In the genomic region with DNA sequence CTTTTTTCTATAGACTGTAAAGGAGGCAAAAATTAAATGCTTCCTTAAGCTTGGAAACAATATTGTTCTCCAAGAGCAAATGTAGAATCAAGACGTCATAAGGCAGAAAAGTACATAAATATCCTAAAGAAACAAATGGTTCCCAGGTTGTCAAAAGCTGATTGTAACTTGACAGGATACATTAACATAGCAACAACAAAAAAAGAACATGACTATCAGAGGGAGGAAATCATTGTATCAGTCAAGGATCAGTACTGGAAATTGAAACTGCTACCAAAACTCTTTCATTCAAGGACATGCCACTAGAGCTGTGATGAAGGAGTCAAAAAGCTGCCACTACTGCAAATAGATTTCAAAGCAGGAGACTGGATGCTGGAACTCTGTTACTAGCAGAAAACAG, we compare ENCODE assay signal across 13 cellular contexts.
DNase-seq lines count a peak whose midpoint lies in the region; ATAC-seq, FAIRE-seq and TF ChIP-seq lines count a peak whose summit lies in the region.
"Had no signal": no experiment of that assay in that cellular context is flagged by ENCODE, and none has a peak within 500 bp of the region (broad histone marks: within the 10 kb centered on the region; RNA-seq: fewer than 3 reads in every experiment).

No MANE protein-coding gene starts in this region.

- no CpG with 5 or more reads among the region's 1 CpG for WGBS in IMR-90 (ENCODE audit: extremely low coverage in 2 of 2, insufficient read length in 1 of 2), 2 experiments
- WGBS in GM12878 (ENCODE audit: insufficient coverage, insufficient replicate concordance, low lambda C conversion rate, missing lambda C conversion rate), result 0% methylated on average over 1 of the region's 1 CpG
- no CpG with 5 or more reads among the region's 1 CpG for WGBS in trophoblast cell (ENCODE audit: extremely low coverage, insufficient coverage, insufficient read length)
- 55 to 88% methylated on average over 1 of the region's 1 CpG for WGBS in transverse colon (ENCODE audit: low coverage in 1 of 2), 2 donors

- H3K4me3 Mint-ChIP-seq in activated naive CD8-positive, alpha-beta T cell treated with anti-CD3 and anti-CD28 coated beads for 36 hours, result no peak overlapping the region
- H3K4me3 Mint-ChIP-seq in activated naive CD8-positive, alpha-beta T cell treated with anti-CD3 and anti-CD28 coated beads, Interleukin-2, amount 50 U/mL, for 24 hours, result no peak overlapping the region
- H3K4me3 Mint-ChIP-seq: CD4-positive, alpha-beta memory T cell had no signal

- peak overlapping the region; percentile 77; the same call in 1 of the 2 replicates for H4K5ac ChIP-seq in IMR-90 (ENCODE audit: low read depth, low read length)

- CTCF ChIA-PET in IMR-90 (lab: Yijun Ruan, JAX) (interaction anchor here (1.2 kb wide), 1 partner anchor 10 kb away, joined by 3 read pairs; no protein-coding TSS in a partner anchor), GM12878 (lab: Yijun Ruan, JAX) (interaction anchor here (1.2 to 4.3 kb wide), 7 partner anchors 10 to 52 kb away, joined by 4 to 26 read pairs (median 6); no protein-coding TSS in a partner anchor)

- SMC1A ChIA-PET in GM12878 (lab: Charles Lee; ENCODE audit: uncharacterized antibody, unreplicated experiment), result interaction anchor here (0.9 to 5.4 kb wide), 11 partner anchors 10 to 398 kb away, joined by 3 to 26 read pairs (median 3); no protein-coding TSS in a partner anchor

- H3K23ac ChIP-seq in IMR-90 (ENCODE audit: low read depth, low read length) (peak overlapping the region; percentile 28; the same call in 1 of the 2 replicates), trophoblast cell (ENCODE audit: low read length) (no peak overlapping the region)

- no peak overlapping the region for H2AK9ac ChIP-seq in IMR-90 (replicated peaks; ENCODE audit: low read depth, low read length, poor library complexity)

- no peak for FAIRE-seq in GM12878 (lab: Jason Lieb, UNC)
- FAIRE-seq: H54 had no signal

- no peaks in the 10 kb centered on the region for H3K79me1 ChIP-seq in IMR-90 (ENCODE audit: low read depth in 1 of 2, low read length in 2 of 2)
- no peaks in the 10 kb centered on the region for H3K79me1 ChIP-seq in trophoblast cell (ENCODE audit: low read length)

- H3K9me3 ChIP-seq in IMR-90 (ENCODE audit: control insufficient read depth, insufficient read depth, low read length), result peaks cover 2% of the 10 kb centered on the region; the same call in 1 of the 2 replicates
- H3K9me3 ChIP-seq in GM12878 (replicated peaks; ENCODE audit: control insufficient read depth, insufficient read depth, low read length), result no peaks in the 10 kb centered on the region
- H3K9me3 ChIP-seq in trophoblast cell (ENCODE audit: insufficient read depth, low read depth, low read length), result no peaks in the 10 kb centered on the region
- H3K9me3 ChIP-seq in transverse colon, result no peaks in the 10 kb centered on the region
- H3K9me3 ChIP-seq: MG63 had no signal

- H2BK12ac ChIP-seq in trophoblast cell (ENCODE audit: low read length), result no peak overlapping the region

- H4K8ac ChIP-seq in IMR-90 (ENCODE audit: low read depth in 2 of 2, low read length in 2 of 2), result peak overlapping the region in 1 of 2 experiments; percentile 54; a peak in 3 of 4 replicates
- H4K8ac ChIP-seq in trophoblast cell (ENCODE audit: low read depth, low read length), result no peak overlapping the region

- intact Hi-C loops in IMR-90 (cut with micrococcal nuclease), result loop anchor here (2.0 kb wide), 1 partner anchor 249 kb away; no protein-coding TSS in a partner anchor
- intact Hi-C loops in GM12878 (cut with micrococcal nuclease; ENCODE audit: unreplicated experiment), result no loop called here
- intact Hi-C loops in transverse colon (cut with DNase I; ENCODE audit: low total_unique reads), result no loop called here

- BruUV-seq in IMR-90 (replicated peaks; lab: Mats Ljungman, UMichigan) (no TSS peak), GM12878 (replicated peaks; lab: Mats Ljungman, UMichigan) (no TSS peak)

- H3K27ac ChIP-seq in IMR-90 (ENCODE audit: insufficient read depth, low read length) (no peak overlapping the region), GM12878 (ENCODE audit: control insufficient read depth, insufficient read depth) (no peak overlapping the region), trophoblast cell (ENCODE audit: low read depth, low read length) (no peak overlapping the region), transverse colon (no peak overlapping the region)

- peak overlapping the region; percentile 26; the same call in 1 of the 2 replicates for H4K91ac ChIP-seq in IMR-90 (ENCODE audit: insufficient read depth, low read depth, low read length)
- H4K91ac ChIP-seq in trophoblast cell (ENCODE audit: low read depth, low read length), result no peak overlapping the region

- no peak for DNase-seq in activated naive CD8-positive, alpha-beta T cell treated with anti-CD3 and anti-CD28 coated beads for 36 hours
- DNase-seq in activated naive CD8-positive, alpha-beta T cell treated with anti-CD3 and anti-CD28 coated beads, Interleukin-2, amount 50 U/mL, for 24 hours, result no peak
- DNase-seq in IMR-90 (no peak), GM12878 (ENCODE audit: low read depth, low spot score) (no peak), DMS53 (lab: John Stamatoyannopoulos, UW) (no peak), trophoblast cell (no peak), transverse colon (no peak)
- DNase-seq: CD4-positive, alpha-beta memory T cell; MG63; NCI-H1105; NCI-H1694 treated with DMSO at 0.1 percent for 48 hours; SHP77 had no signal

- no peak overlapping the region; the same call in 1 of the 2 replicates for H3K14ac ChIP-seq in IMR-90 (replicated peaks; ENCODE audit: low read depth, low read length)
- H3K14ac ChIP-seq in trophoblast cell (ENCODE audit: low read length), result no peak overlapping the region

- no peak for TF ChIP-seq CTCF in IMR-90 (conservative IDR thresholded peaks at IDR 0.05; ENCODE audit: low read depth, low read length)
- no peak for TF ChIP-seq CTCF in GM12878 (IDR thresholded peaks at IDR 0.05 in 2 of 3, conservative IDR thresholded peaks at IDR 0.05 in 1 of 3; ENCODE audit: control insufficient read depth in 2 of 3, extremely low read depth in 1 of 3, insufficient read depth in 1 of 3, low read depth in 3 of 3, low read length in 3 of 3)
- no peak for TF ChIP-seq CTCF in transverse colon (IDR thresholded peaks at IDR 0.05)

- H3K56ac ChIP-seq in IMR-90 (ENCODE audit: extremely low read depth, insufficient read depth, low read length), result no peak overlapping the region

- H3K4me2 ChIP-seq in IMR-90 (ENCODE audit: low read depth, low read length) (no peak overlapping the region), GM12878 (ENCODE audit: control insufficient read depth, insufficient read depth) (no peak overlapping the region), trophoblast cell (ENCODE audit: low read length) (no peak overlapping the region)

- no peaks in the 10 kb centered on the region for H3K9me1 ChIP-seq in IMR-90 (ENCODE audit: insufficient read depth, low read length)

- H2BK120ac ChIP-seq in IMR-90 (ENCODE audit: low read depth, low read length), result peak overlapping the region; percentile 82
- no peak overlapping the region for H2BK120ac ChIP-seq in trophoblast cell (ENCODE audit: insufficient read depth, low read length, poor library complexity)

- peaks cover 10% of the 10 kb centered on the region for H3K4me1 ChIP-seq in IMR-90 (ENCODE audit: control insufficient read depth, insufficient read depth, low read length)
- H3K4me1 ChIP-seq in GM12878 (ENCODE audit: control insufficient read depth, insufficient read depth, low read length), result no peaks in the 10 kb centered on the region
- no peaks in the 10 kb centered on the region for H3K4me1 ChIP-seq in trophoblast cell (ENCODE audit: control insufficient read depth in 1 of 2, insufficient read depth in 2 of 2, low read length in 2 of 2)
- H3K4me1 ChIP-seq in transverse colon, result peaks cover 0 to 52% (median 7%) of the 10 kb centered on the region in 4 donors

- H2AK5ac ChIP-seq in IMR-90 (ENCODE audit: low read depth, low read length), result peak overlapping the region; percentile 39; the same call in 1 of the 2 replicates
- H2AK5ac ChIP-seq in trophoblast cell (ENCODE audit: low read length), result no peak overlapping the region

- H3K4me1 Mint-ChIP-seq in activated naive CD8-positive, alpha-beta T cell treated with anti-CD3 and anti-CD28 coated beads for 36 hours, result peaks cover 28% of the 10 kb centered on the region
- H3K4me1 Mint-ChIP-seq in activated naive CD8-positive, alpha-beta T cell treated with anti-CD3 and anti-CD28 coated beads, Interleukin-2, amount 50 U/mL, for 24 hours, result peaks cover 22% of the 10 kb centered on the region

- H2BK15ac ChIP-seq in IMR-90 (ENCODE audit: low read depth, low read length), result peak overlapping the region; percentile 63; the same call in 2 of the 3 replicates

- H3K79me2 ChIP-seq in GM12878 (ENCODE audit: control insufficient read depth, insufficient read depth, low read length), result no peaks in the 10 kb centered on the region
- H3K79me2 ChIP-seq in trophoblast cell (ENCODE audit: control insufficient read depth, insufficient read depth, low read length, poor library complexity), result no peaks in the 10 kb centered on the region

- peaks cover 5% of the 10 kb centered on the region for H3K27me3 Mint-ChIP-seq in activated naive CD8-positive, alpha-beta T cell treated with anti-CD3 and anti-CD28 coated beads for 36 hours
- peaks cover 4% of the 10 kb centered on the region for H3K27me3 Mint-ChIP-seq in activated naive CD8-positive, alpha-beta T cell treated with anti-CD3 and anti-CD28 coated beads, Interleukin-2, amount 50 U/mL, for 24 hours

- H3K4ac ChIP-seq in IMR-90 (ENCODE audit: low read depth, low read length) (peak overlapping the region; percentile 49; the same call in 1 of the 2 replicates), trophoblast cell (ENCODE audit: low read depth, low read length) (no peak overlapping the region)

- RAD21 ChIA-PET in GM12878 (lab: Charles Lee; ENCODE audit: unreplicated experiment), result interaction anchor here (1.2 to 1.4 kb wide), 3 partner anchors 28 to 250 kb away, joined by 4 to 6 read pairs (median 4); no protein-coding TSS in a partner anchor

- peak overlapping the region; percentile 3 for H3K27ac Mint-ChIP-seq in activated naive CD8-positive, alpha-beta T cell treated with anti-CD3 and anti-CD28 coated beads for 36 hours
- H3K27ac Mint-ChIP-seq in activated naive CD8-positive, alpha-beta T cell treated with anti-CD3 and anti-CD28 coated beads, Interleukin-2, amount 50 U/mL, for 24 hours, result no peak overlapping the region

- H4K12ac ChIP-seq in trophoblast cell (ENCODE audit: low read depth, low read length), result no peak overlapping the region

- H3K27me3 ChIP-seq in IMR-90 (ENCODE audit: control insufficient read depth, insufficient read depth, low read length) (peaks cover 20% of the 10 kb centered on the region), GM12878 (replicated peaks in 1 of 2; ENCODE audit: control insufficient read depth in 2 of 2, insufficient read depth in 2 of 2, low read length in 1 of 2) (no peaks in the 10 kb centered on the region), trophoblast cell (ENCODE audit: insufficient read depth, low read length) (no peaks in the 10 kb centered on the region), transverse colon (no peaks in the 10 kb centered on the region)
- H3K27me3 ChIP-seq: MG63 had no signal

- in situ Hi-C loops in IMR-90 (cut with MboI; ENCODE audit: low sequenced_read_pairs), result loop anchor here (25.0 kb wide), 1 partner anchor 914 kb away; no protein-coding TSS in a partner anchor
- in situ Hi-C loops in GM12878 (cut with MboI), result no loop called here
- in situ Hi-C loops in transverse colon (cut with MboI; ENCODE audit: low pct_ligation_motif_present in 1 of 4, low pct_unique_long_range_greater_than_20kb in 1 of 4, low sequenced_read_pairs in 3 of 4), result no loop called here

- H2BK5ac ChIP-seq in IMR-90 (ENCODE audit: low read depth, low read length, poor library complexity, severe bottlenecking) (no peak overlapping the region), trophoblast cell (ENCODE audit: low read depth, low read length, poor library complexity) (no peak overlapping the region)

- no peak overlapping the region for H3K4me3 ChIP-seq in IMR-90 (ENCODE audit: insufficient read depth, low read depth, low read length)
- H3K4me3 ChIP-seq in GM12878, result no peak overlapping the region
- no peak overlapping the region for H3K4me3 ChIP-seq in trophoblast cell (ENCODE audit: low read depth, low read length)
- H3K4me3 ChIP-seq in transverse colon, result no peak overlapping the region
- H3K4me3 ChIP-seq: MG63 had no signal

- H3K36me3 ChIP-seq in IMR-90 (ENCODE audit: control insufficient read depth, insufficient read depth, low read length), result no peaks in the 10 kb centered on the region
- no peaks in the 10 kb centered on the region for H3K36me3 ChIP-seq in GM12878 (ENCODE audit: control insufficient read depth in 2 of 2, insufficient read depth in 2 of 2, low read length in 1 of 2)
- no peaks in the 10 kb centered on the region for H3K36me3 ChIP-seq in trophoblast cell (ENCODE audit: control insufficient read depth in 1 of 2, insufficient read depth in 2 of 2, low read length in 2 of 2)
- H3K36me3 ChIP-seq in transverse colon, result no peaks in the 10 kb centered on the region
- H3K36me3 ChIP-seq: MG63 had no signal

- H2AFZ ChIP-seq in IMR-90 (replicated peaks; ENCODE audit: low read length, poor library complexity), result no peak overlapping the region
- H2AFZ ChIP-seq in GM12878 (ENCODE audit: control insufficient read depth, low read depth, low read length), result no peak overlapping the region
- no peak overlapping the region for H2AFZ ChIP-seq in trophoblast cell (ENCODE audit: insufficient read depth, low read length, poor library complexity)

- H3K36me3 Mint-ChIP-seq in activated naive CD8-positive, alpha-beta T cell treated with anti-CD3 and anti-CD28 coated beads for 36 hours, result no peaks in the 10 kb centered on the region
- H3K36me3 Mint-ChIP-seq in activated naive CD8-positive, alpha-beta T cell treated with anti-CD3 and anti-CD28 coated beads, Interleukin-2, amount 50 U/mL, for 24 hours (ENCODE audit: low read depth), result no peaks in the 10 kb centered on the region
- H3K36me3 Mint-ChIP-seq: CD4-positive, alpha-beta memory T cell had no signal

- H3K9me3 Mint-ChIP-seq in activated naive CD8-positive, alpha-beta T cell treated with anti-CD3 and anti-CD28 coated beads for 36 hours, result no peaks in the 10 kb centered on the region
- no peaks in the 10 kb centered on the region for H3K9me3 Mint-ChIP-seq in activated naive CD8-positive, alpha-beta T cell treated with anti-CD3 and anti-CD28 coated beads, Interleukin-2, amount 50 U/mL, for 24 hours

- TF ChIP-seq RAD21 in IMR-90 (IDR thresholded peaks at IDR 0.05; ENCODE audit: low read length), result no peak
- TF ChIP-seq RAD21 in GM12878 (IDR thresholded peaks at IDR 0.05; ENCODE audit: insufficient read depth, low read depth, low read length), result no peak

- H3K9ac ChIP-seq in IMR-90 (ENCODE audit: low read depth, low read length) (no peak overlapping the region), GM12878 (ENCODE audit: control insufficient read depth, insufficient read depth, low read length) (no peak overlapping the region), trophoblast cell (ENCODE audit: low read length) (no peak overlapping the region)

- H4K20me1 ChIP-seq in IMR-90 (ENCODE audit: insufficient read depth, low read length), result no peaks in the 10 kb centered on the region
- H4K20me1 ChIP-seq in GM12878 (ENCODE audit: control insufficient read depth, insufficient read depth), result no peaks in the 10 kb centered on the region

- TF ChIP-seq EP300 in GM12878 (IDR thresholded peaks at IDR 0.05; ENCODE audit: borderline replicate concordance in 1 of 2, control insufficient read depth in 1 of 2, low read depth in 2 of 2, low read length in 2 of 2) (no peak), transverse colon (IDR thresholded peaks at IDR 0.05; ENCODE audit: low read depth) (no peak)

- POLR2A ChIA-PET in IMR-90 (lab: Charles Lee; ENCODE audit: unreplicated experiment) (interaction anchor here (1.3 kb wide), 1 partner anchor 10 kb away, joined by 3 read pairs; no protein-coding TSS in a partner anchor), GM12878 (lab: Charles Lee) (interaction anchor here (1.4 kb wide), 1 partner anchor 48 kb away, joined by 4 read pairs; no protein-coding TSS in a partner anchor)

- peak overlapping the region; percentile 79 for H3K18ac ChIP-seq in IMR-90 (ENCODE audit: low read depth, low read length)
- H3K18ac ChIP-seq in trophoblast cell (ENCODE audit: low read length), result no peak overlapping the region

- TF ChIP-seq POLR2A in IMR-90 (IDR thresholded peaks at IDR 0.05; ENCODE audit: low read depth, low read length) (no peak), GM12878 (IDR thresholded peaks at IDR 0.05; ENCODE audit: low read depth, low read length) (no peak), transverse colon (IDR thresholded peaks at IDR 0.05) (no peak)

- peak overlapping the region; percentile 89; the same call in 1 of the 2 replicates for H2BK20ac ChIP-seq in IMR-90 (ENCODE audit: low read depth, low read length)

- no peak for ATAC-seq in activated naive CD8-positive, alpha-beta T cell treated with anti-CD3 and anti-CD28 coated beads, Interleukin-2, amount 50 U/mL, for 24 hours
- no peak for ATAC-seq in IMR-90 (ENCODE audit: low read depth)
- ATAC-seq in GM12878, result peak; percentile 29

- dilution Hi-C loops in IMR-90 (cut with HindIII; ENCODE audit: low sequenced_read_pairs, unreplicated experiment), result no loop called here
